In genomic region chr3:13566462-13566748, GRCh38 we compare ENCODE assay signal across 22 cellular contexts. TPM values are rescaled to one million over a fixed set of nuclear protein-coding genes. Genes with fewer than 3 reads are reported as not detected.
DNase-seq lines count a peak whose midpoint lies in the region; ATAC-seq, FAIRE-seq and TF ChIP-seq lines count a peak whose summit lies in the region.
"Had no signal": no experiment of that assay in that cellular context is flagged by ENCODE, and none has a peak within 500 bp of the region (broad histone marks: within the 10 kb centered on the region; RNA-seq: fewer than 3 reads in every experiment).

No MANE protein-coding gene starts in this region.

- H4K8ac ChIP-seq in H1 (ENCODE audit: extremely low read depth, insufficient read depth, low read length) = peak overlapping the region; percentile 76; the same call in 1 of the 2 replicates

- H3K9me3 ChIP-seq in cardiac muscle cell (ENCODE audit: low read depth) = no peaks in the 10 kb centered on the region
- H3K9me3 ChIP-seq in NT2/D1 (ENCODE audit: insufficient read depth, low read length) = no peaks in the 10 kb centered on the region
- H3K9me3 ChIP-seq in H1 (ENCODE audit: insufficient read depth in 2 of 2, low read depth in 1 of 2, low read length in 1 of 2) = no peaks in the 10 kb centered on the region
- H3K9me3 ChIP-seq in neural progenitor cell (ENCODE audit: low read depth) = no peaks in the 10 kb centered on the region
- H3K9me3 ChIP-seq in adrenal gland (replicated peaks in 1 of 3) = no peaks in the 10 kb centered on the region
- H3K9me3 ChIP-seq: A549, Caco-2 had no signal

- no peak overlapping the region for H3K4ac ChIP-seq in H1 (replicated peaks; ENCODE audit: insufficient read length, low read depth, low read length)

- TF ChIP-seq POLR2A in H1 (IDR thresholded peaks at IDR 0.05; ENCODE audit: control extremely low read depth in 1 of 2, low read depth in 2 of 2, low read length in 2 of 2) = no peak
- TF ChIP-seq POLR2A in adrenal gland (IDR thresholded peaks at IDR 0.05) = no peak

- H2BK12ac ChIP-seq in H1 (ENCODE audit: low read depth, low read length) = no peak overlapping the region

- peak overlapping the region; percentile 85 for H3K27ac ChIP-seq in cardiac muscle cell
- no peak overlapping the region for H3K27ac ChIP-seq in H1 (ENCODE audit: low read depth, low read length)
- no peak overlapping the region for H3K27ac ChIP-seq in neural progenitor cell
- H3K27ac ChIP-seq in adrenal gland = no peak overlapping the region
- H3K27ac ChIP-seq: 22Rv1, A549, C4-2B, GM23248, HL-60 had no signal

- 85% methylated on average over 5 of the region's 5 CpGs; no CpG with 5 or more reads in 1 of the 2 experiments for WGBS in H1 (ENCODE audit: extremely low coverage in 1 of 2, insufficient coverage in 1 of 2, insufficient read length in 1 of 2, insufficient replicate concordance in 2 of 2, low coverage in 1 of 2, low lambda C conversion rate in 2 of 2, missing lambda C conversion rate in 1 of 2), 2 experiments
- 65 to 73% (median 72%) methylated on average over 4 to 5 of the region's 5 CpGs for WGBS in adrenal gland, 4 donors

- H2AFZ ChIP-seq in H1 (ENCODE audit: low read length) = no peak overlapping the region
- H2AFZ ChIP-seq in neural progenitor cell (replicated peaks) = no peak overlapping the region
- H2AFZ ChIP-seq: GM23248 had no signal

- H3K4me2 ChIP-seq in H1 (ENCODE audit: insufficient read depth in 1 of 2, low read depth in 2 of 2, low read length in 2 of 2) (no peak overlapping the region), neural progenitor cell (no peak overlapping the region)
- H3K4me2 ChIP-seq: A549 had no signal

- intact Hi-C loops in Right ventricle myocardium inferior (cut with DNase I) = loop anchor here (5.0 kb wide), 1 partner anchor 49 kb away; no protein-coding TSS in a partner anchor
- intact Hi-C loops in adrenal gland (cut with DNase I) = no loop called here

- H3K4me1 Mint-ChIP-seq in neural progenitor cell = peaks cover 47% of the 10 kb centered on the region
- H3K4me1 Mint-ChIP-seq in activated T-cell treated with anti-CD3 and anti-CD28 coated beads, Interleukin-2, amount 50 U/mL, for 24 hours (ENCODE audit: low read depth) = no peaks in the 10 kb centered on the region

- H3K79me2 ChIP-seq in H1 (ENCODE audit: control insufficient read depth in 1 of 2, insufficient read depth in 2 of 2, low read length in 2 of 2) (no peaks in the 10 kb centered on the region), neural progenitor cell (ENCODE audit: low read depth) (no peaks in the 10 kb centered on the region)

- no peak for FAIRE-seq in H1 (lab: Jason Lieb, UNC)
- FAIRE-seq: A549, D721Med, G401.6, GM12891, GM19239, H54 had no signal

- no peak overlapping the region for H2BK120ac ChIP-seq in H1 (replicated peaks; ENCODE audit: low read depth, low read length)

- no peak overlapping the region for H2BK20ac ChIP-seq in H1 (ENCODE audit: low read length)

- no peak overlapping the region for H3K4me3 ChIP-seq in cardiac muscle cell
- H3K4me3 ChIP-seq in NT2/D1 (ENCODE audit: insufficient read length, low read depth) = no peak overlapping the region
- H3K4me3 ChIP-seq in H1 (ENCODE audit: extremely low read depth in 1 of 4, insufficient read depth in 2 of 4, low read depth in 3 of 4, low read length in 4 of 4) = no peak overlapping the region
- H3K4me3 ChIP-seq in neural progenitor cell = no peak overlapping the region
- no peak overlapping the region for H3K4me3 ChIP-seq in adrenal gland
- H3K4me3 ChIP-seq: A549, GM23248 had no signal

- CTCF ChIA-PET in H1 (lab: Charles Lee; ENCODE audit: partially characterized antibody) = interaction anchor here (0.8 to 1.5 kb wide), 7 partner anchors 9 to 82 kb away, joined by 3 to 6 read pairs (median 6); no protein-coding TSS in a partner anchor

- no peak overlapping the region for H2BK5ac ChIP-seq in H1 (ENCODE audit: low read depth, low read length)

- H3K27me3 ChIP-seq in cardiac muscle cell (no peaks in the 10 kb centered on the region), NT2/D1 (ENCODE audit: insufficient read depth, insufficient read length) (no peaks in the 10 kb centered on the region), H1 (replicated peaks in 1 of 4; ENCODE audit: control insufficient read depth in 3 of 4, extremely low read depth in 1 of 4, insufficient read depth in 3 of 4, low read length in 3 of 4) (no peaks in the 10 kb centered on the region; a peak in 1 of 7 replicates), neural progenitor cell (no peaks in the 10 kb centered on the region), adrenal gland (no peaks in the 10 kb centered on the region)

- H3K36me3 ChIP-seq in cardiac muscle cell (no peaks in the 10 kb centered on the region), NT2/D1 (ENCODE audit: insufficient read depth, insufficient read length, low read length) (peaks cover 20% of the 10 kb centered on the region), H1 (ENCODE audit: control insufficient read depth in 2 of 4, insufficient read depth in 4 of 4, low read length in 3 of 4) (no peaks in the 10 kb centered on the region), neural progenitor cell (no peaks in the 10 kb centered on the region), adrenal gland (replicated peaks in 1 of 2) (no peaks in the 10 kb centered on the region)

- no peaks in the 10 kb centered on the region for H3K9me3 Mint-ChIP-seq in neural progenitor cell
- no peaks in the 10 kb centered on the region for H3K9me3 Mint-ChIP-seq in activated T-cell treated with anti-CD3 and anti-CD28 coated beads, Interleukin-2, amount 50 U/mL, for 24 hours
- H3K9me3 Mint-ChIP-seq: CD4-positive, alpha-beta T cell had no signal

- no peak overlapping the region for H4K5ac ChIP-seq in H1 (ENCODE audit: insufficient read length, low read depth, low read length)

- H3F3A ChIP-seq in neural progenitor cell (ENCODE audit: low read depth) = no peaks in the 10 kb centered on the region

- no peak for ATAC-seq in Right ventricle myocardium inferior
- ATAC-seq: A549 had no signal

- POLR2A ChIA-PET in H1 (lab: Charles Lee; ENCODE audit: partially characterized antibody) = no interaction called here

- no peak overlapping the region for H2AK5ac ChIP-seq in H1 (ENCODE audit: low read depth, low read length)

- TF ChIP-seq EP300 in H1 (IDR thresholded peaks at IDR 0.05; ENCODE audit: borderline replicate concordance in 1 of 2, low read depth in 2 of 2, low read length in 2 of 2) = no peak

- TF ChIP-seq CTCF in cardiac muscle cell (IDR thresholded peaks at IDR 0.05; ENCODE audit: low read depth, low read length) (no peak), H1 (IDR thresholded peaks at IDR 0.05; ENCODE audit: control extremely low read depth in 1 of 3, insufficient read depth in 1 of 3, low read depth in 1 of 3, low read length in 3 of 3) (no peak), neural progenitor cell (IDR thresholded peaks at IDR 0.05) (no peak), adrenal gland (IDR thresholded peaks at IDR 0.05) (no peak)

- DNase-seq in cardiac muscle cell (ENCODE audit: low read depth in 1 of 2, low spot score in 1 of 2) (no peak), Right ventricle myocardium inferior (ENCODE audit: missing footprints) (no peak), NT2/D1 (ENCODE audit: low read depth, low spot score) (no peak), H1 (ENCODE audit: low read depth in 1 of 2, low spot score in 2 of 2) (no peak), neural progenitor cell (ENCODE audit: low spot score) (no peak), adrenal gland (no peak), NCI-H226 (no peak)
- DNase-seq in activated T-cell treated with anti-CD3 and anti-CD28 coated beads, Interleukin-2, amount 50 U/mL, for 24 hours = no peak
- DNase-seq: AML-193; Caco-2; CD4-positive, alpha-beta T cell; GM23248; HCEC 1CT had no signal

- no peak for TF ChIP-seq RAD21 in H1 (IDR thresholded peaks at IDR 0.05 in 1 of 2, conservative IDR thresholded peaks at IDR 0.05 in 1 of 2; ENCODE audit: low read depth in 2 of 2, low read length in 2 of 2)

- H3K56ac ChIP-seq in H1 (replicated peaks; ENCODE audit: insufficient read length, low read depth, low read length) = no peak overlapping the region

- no peaks in the 10 kb centered on the region; the same call in 1 of the 2 replicates for H3K79me1 ChIP-seq in H1 (ENCODE audit: low read depth, low read length)

- no peaks in the 10 kb centered on the region for H3K23me2 ChIP-seq in H1 (ENCODE audit: low read depth, low read length)

- H4K20me1 ChIP-seq in H1 (replicated peaks in 1 of 2; ENCODE audit: control insufficient read depth in 1 of 2, insufficient read depth in 2 of 2, low read length in 2 of 2) = peaks cover under 1 to 11% of the 10 kb centered on the region in 2 experiments
- H4K20me1 ChIP-seq in neural progenitor cell (ENCODE audit: low read depth) = no peaks in the 10 kb centered on the region

- H3K36me3 Mint-ChIP-seq in neural progenitor cell = no peaks in the 10 kb centered on the region
- no peaks in the 10 kb centered on the region for H3K36me3 Mint-ChIP-seq in activated T-cell treated with anti-CD3 and anti-CD28 coated beads, Interleukin-2, amount 50 U/mL, for 24 hours (ENCODE audit: low read depth)

- no peak overlapping the region for H4K91ac ChIP-seq in H1 (replicated peaks; ENCODE audit: insufficient read length, low read length)

- H3K27me3 Mint-ChIP-seq in neural progenitor cell (ENCODE audit: insufficient read depth, low read depth) = peaks cover 10% of the 10 kb centered on the region
- peaks cover 4% of the 10 kb centered on the region for H3K27me3 Mint-ChIP-seq in activated T-cell treated with anti-CD3 and anti-CD28 coated beads, Interleukin-2, amount 50 U/mL, for 24 hours

- 0 out of 2 replicates have a peak overlapping the region, but pooled peaks have one; percentile 29 for H2BK15ac ChIP-seq in H1 (ENCODE audit: low read length)

- peak overlapping the region; percentile 78 for H3K27ac Mint-ChIP-seq in neural progenitor cell
- H3K27ac Mint-ChIP-seq in activated T-cell treated with anti-CD3 and anti-CD28 coated beads, Interleukin-2, amount 50 U/mL, for 24 hours = no peak overlapping the region
- H3K27ac Mint-ChIP-seq: CD4-positive, alpha-beta T cell had no signal

- peak overlapping the region; percentile 24 for H3K4me3 Mint-ChIP-seq in neural progenitor cell
- H3K4me3 Mint-ChIP-seq in activated T-cell treated with anti-CD3 and anti-CD28 coated beads, Interleukin-2, amount 50 U/mL, for 24 hours = no peak overlapping the region
- H3K4me3 Mint-ChIP-seq: CD4-positive, alpha-beta T cell had no signal

- H3K18ac ChIP-seq in H1 (ENCODE audit: extremely low read depth, low read length) = no peak overlapping the region

- H3K23ac ChIP-seq in H1 (ENCODE audit: insufficient read length) = no peak overlapping the region

- no peak overlapping the region for H3K14ac ChIP-seq in H1 (ENCODE audit: insufficient read length)

- H3K9ac ChIP-seq in NT2/D1 (ENCODE audit: insufficient read length, low read depth) (peak overlapping the region; percentile 27), H1 (replicated peaks in 1 of 4; ENCODE audit: extremely low read depth in 1 of 4, low read depth in 3 of 4, low read length in 3 of 4) (no peak overlapping the region), neural progenitor cell (no peak overlapping the region)
- H3K9ac ChIP-seq: GM23248 had no signal

- H3K4me1 ChIP-seq in cardiac muscle cell (ENCODE audit: low read depth) (peaks cover 37% of the 10 kb centered on the region), NT2/D1 (ENCODE audit: insufficient read depth, insufficient read length) (peaks cover 9% of the 10 kb centered on the region), H1 (replicated peaks in 1 of 4; ENCODE audit: control insufficient read depth in 3 of 4, insufficient read depth in 4 of 4, low read length in 3 of 4) (peaks cover 0 to 7% (median 2%) of the 10 kb centered on the region in 4 experiments; a peak in 3 of 7 replicates), neural progenitor cell (peaks cover 16% of the 10 kb centered on the region), adrenal gland (replicated peaks in 1 of 2) (no peaks in the 10 kb centered on the region)
- H3K4me1 ChIP-seq: A549 had no signal

RNA-seq across cellular contexts. Expression of gene FBLN2, which starts 17.5 kb away (rescaled TPM):
- total RNA-seq in cardiac muscle cell = 24.9 and 42.4 TPM in 2 replicates
- 19.3 and 33.5 TPM in 2 replicates for polyA plus RNA-seq in cardiac muscle cell
- total RNA-seq in Right ventricle myocardium inferior = 81.1 TPM
- 15.5 and 17.4 TPM in 2 replicates for total RNA-seq in H1 (2021; fragmentation: NEBNext Ultra II Directional; extraction: Animal tissue kit (Norgen Biotek cat#: 25700))
- 24.2 and 26.5 TPM in 2 replicates for polyA plus RNA-seq in H1 (2011; rRNA removed)
- 18.1 TPM for polyA plus RNA-seq in H1 (2011; cell fraction: cytosol; rRNA removed)
- polyA plus RNA-seq in H1 (2011; cell fraction: nucleus; rRNA removed) = 23.2 TPM
- 7.5 to 15.3 TPM (median 12.9 TPM) in 4 replicates for polyA plus RNA-seq in H1 (2012, experiment 1 of 2)
- polyA plus RNA-seq in H1 (2012, experiment 2 of 2) = 12.0 TPM
- 42.7 TPM for polyA plus RNA-seq in H1 (2013, experiment 1 of 2)
- polyA plus RNA-seq in H1 (2013, experiment 2 of 2) = 31.4 TPM
- 9.5 and 12.2 TPM in 2 replicates for polyA minus RNA-seq in H1 (2011; rRNA and poly(A)+ RNA removed)
- polyA minus RNA-seq in H1 (2011; cell fraction: cytosol; rRNA and poly(A)+ RNA removed) = 17.5 TPM
- 6.6 TPM for polyA minus RNA-seq in H1 (2011; cell fraction: nucleus; rRNA and poly(A)+ RNA removed)
- 15.0 and 15.9 TPM in 2 replicates for total RNA-seq in neural progenitor cell (ENCODE audit: low replicate concordance)
- 10 to 100 TPM in 3 of 8 donors, 1 to 10 TPM in 5; 4.6 to 31.5 (median 7.3) TPM for total RNA-seq in adrenal gland
- polyA plus RNA-seq in adrenal gland = 10 to 100 TPM in 1 of 3 donors, 1 to 10 TPM in 2; 1.8 to 16.2 (median 3.4) TPM
